ENCODE assay signal across 14 cellular contexts in genomic region chr2:10389596-10389995, GRCh38. TPM values are rescaled to one million over a fixed set of nuclear protein-coding genes. Genes with fewer than 3 reads are reported as not detected.
DNase-seq lines count a peak whose midpoint lies in the region; ATAC-seq and TF ChIP-seq lines count a peak whose summit lies in the region.
"Had no signal": no experiment of that assay in that cellular context is flagged by ENCODE, and none has a peak within 500 bp of the region (broad histone marks: within the 10 kb centered on the region; RNA-seq: fewer than 3 reads in every experiment).

No MANE protein-coding gene starts in this region.

- H3K36me3 Mint-ChIP-seq in brain: no peaks in the 10 kb centered on the region

- peak overlapping the region in 3 of 5 experiments; percentile 21 to 74 (median 40) for H3K27ac Mint-ChIP-seq in brain

- DNase-seq in AG10803 (ENCODE audit: low read depth) (peak; percentile 88), GM03348 (ENCODE audit: low spot score) (peak; percentile 50), myocyte (ENCODE audit: low read depth) (peak; percentile 95), NCI-H2196 treated with DMSO at 0.1 percent for 48 hours (lab: John Stamatoyannopoulos, UW; ENCODE audit: unreplicated experiment) (no peak), SW 1271 (lab: John Stamatoyannopoulos, UW) (no peak), NOMO-1 treated with dmso at 0.1 percent for 144 hours (lab: John Stamatoyannopoulos, UW; ENCODE audit: unreplicated experiment) (no peak)
- DNase-seq: activated CD8-positive, alpha-beta memory T cell treated with anti-CD3 and anti-CD28 coated beads, Interleukin-2, amount 50 U/mL, for 48 hours; anterior cingulate cortex; effector CD8-positive, alpha-beta T cell; heart left ventricle; MV-4-11; NCI-H345 had no signal

- H3K4me3 Mint-ChIP-seq in brain: no peak overlapping the region

- ATAC-seq in GM18873 (IDR thresholded peaks at IDR 0.05; ENCODE audit: low FRiP score, unreplicated experiment): no peak

- H3K4me1 Mint-ChIP-seq in brain: peaks cover 70% of the 10 kb centered on the region

- no peaks in the 10 kb centered on the region for H3K27me3 Mint-ChIP-seq in brain

- H3K9me3 Mint-ChIP-seq in brain: no peaks in the 10 kb centered on the region

- TF ChIP-seq CTCF in AG10803 (conservative IDR thresholded peaks at IDR 0.05; ENCODE audit: low read length) (no peak), brain (conservative IDR thresholded peaks at IDR 0.05) (no peak)

- H3K4me3 ChIP-seq in AG10803 (ENCODE audit: low read length): no peak overlapping the region
- H3K4me3 ChIP-seq: heart left ventricle had no signal

RNA-seq across cellular contexts. Expression of gene ODC1, which starts 58.5 kb away (rescaled TPM):
- polyA plus RNA-seq in brain (ENCODE audit: insufficient read depth, low read depth, low replicate concordance): 75.0 TPM
- 338 and 376 TPM in 2 replicates for total RNA-seq in myocyte
- polyA plus RNA-seq in myocyte (2012): 107 TPM

Comparison
In these comparisons a context has a peak if more than half of its experiments do, and no peak if none do; other contexts are left out.
1. DNase-seq: peak in AG10803 (single experiment), GM03348 (single experiment) and myocyte (single experiment); none in NCI-H2196 treated with DMSO at 0.1 percent for 48 hours (single experiment), SW 1271 (0 of 2) and NOMO-1 treated with dmso at 0.1 percent for 144 hours (single experiment).